Comparison of ENCODE assay signal across 9 cellular contexts in the genomic region with DNA sequence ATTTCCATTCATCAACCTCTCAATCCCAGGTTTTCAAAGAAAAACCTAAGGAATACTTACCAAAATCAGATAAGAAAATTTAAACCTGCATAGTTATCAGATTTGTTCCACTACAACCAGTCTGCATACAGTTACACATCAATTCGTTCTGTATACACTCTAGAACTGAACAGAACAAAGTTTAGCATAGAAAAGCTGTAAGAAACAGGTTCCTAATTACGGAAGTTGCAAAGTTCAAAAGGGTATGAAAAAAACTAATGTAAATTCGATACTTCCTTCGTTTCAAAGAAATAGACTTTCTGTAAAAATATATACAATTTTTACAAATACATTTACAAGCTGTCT.
A peak's percentile ranks its signal among the peaks of the same experiment; 100 is the strongest.
DNase-seq lines count a peak whose midpoint lies in the region; TF ChIP-seq lines count a peak whose summit lies in the region.
"Had no signal": no experiment of that assay in that cellular context is flagged by ENCODE, and none has a peak within 500 bp of the region (broad histone marks: within the 10 kb centered on the region; RNA-seq: fewer than 3 reads in every experiment).

No MANE protein-coding gene starts in this region.

- H3K36me3 Mint-ChIP-seq in nephron progenitor cell (ENCODE audit: low read depth) = peaks cover 64% of the 10 kb centered on the region

- H3K27ac ChIP-seq in BLaER1 = peak overlapping the region; percentile 99; the same call in 1 of the 2 replicates
- peak overlapping the region; percentile 98 for H3K27ac ChIP-seq in effector memory CD4-positive, alpha-beta T cell (ENCODE audit: insufficient read depth, low read length, poor library complexity, severe bottlenecking)

- H4K20me1 ChIP-seq in BLaER1 = peaks cover 80% of the 10 kb centered on the region

- no peaks in the 10 kb centered on the region for H3K9me3 Mint-ChIP-seq in nephron progenitor cell

- H3K4me3 Mint-ChIP-seq in nephron progenitor cell = peak overlapping the region; percentile 100

- peak overlapping the region; percentile 99 for H3K9ac ChIP-seq in BLaER1

- no peak for TF ChIP-seq CTCF in nephron progenitor cell (IDR thresholded peaks at IDR 0.05)

- peaks cover 65% of the 10 kb centered on the region for H3K36me3 ChIP-seq in BLaER1
- peaks cover 63% of the 10 kb centered on the region for H3K36me3 ChIP-seq in effector memory CD4-positive, alpha-beta T cell (ENCODE audit: control insufficient read depth, insufficient read depth, low read length)

- H3K4me1 ChIP-seq in BLaER1 = peaks cover 58% of the 10 kb centered on the region
- peaks cover 38% of the 10 kb centered on the region for H3K4me1 ChIP-seq in effector memory CD4-positive, alpha-beta T cell (ENCODE audit: control insufficient read depth, insufficient read depth, low read length, poor library complexity, severe bottlenecking)

- H3K4me3 ChIP-seq in BLaER1 = peak overlapping the region; percentile 100
- H3K4me3 ChIP-seq in effector memory CD4-positive, alpha-beta T cell (ENCODE audit: insufficient read depth, low read depth, low read length, poor library complexity, severe bottlenecking) = peak overlapping the region; percentile 95

- H3K4me1 Mint-ChIP-seq in nephron progenitor cell = peaks cover 53% of the 10 kb centered on the region

- peak; percentile 30 for DNase-seq in NAMALWA (ENCODE audit: low spot score)
- DNase-seq in effector memory CD4-positive, alpha-beta T cell = no peak
- no peak for DNase-seq in nephron progenitor cell
- DNase-seq in kidney tubule cell (ENCODE audit: low spot score) = no peak
- DNase-seq in Kasumi-1 (lab: John Stamatoyannopoulos, UW) = no peak
- DNase-seq in NCI-H526 treated with DMSO at 0.1 percent for 48 hours (lab: John Stamatoyannopoulos, UW) = no peak
- no peak for DNase-seq in HPDE6-E6E7 (ENCODE audit: extremely low spot score)
- DNase-seq: NCI-H2171 had no signal

- H3K27me3 ChIP-seq in BLaER1 = no peaks in the 10 kb centered on the region
- H3K27me3 ChIP-seq in effector memory CD4-positive, alpha-beta T cell (replicated peaks; ENCODE audit: control insufficient read depth, insufficient read depth, low read length, poor library complexity, severe bottlenecking) = no peaks in the 10 kb centered on the region

- H3K27ac Mint-ChIP-seq in nephron progenitor cell = peak overlapping the region; percentile 48

- peak overlapping the region; percentile 96 for H3K4me2 ChIP-seq in BLaER1

- H3K27me3 Mint-ChIP-seq in nephron progenitor cell (ENCODE audit: low read depth, poor library complexity) = no peaks in the 10 kb centered on the region

- no peaks in the 10 kb centered on the region for H3K9me3 ChIP-seq in BLaER1
- no peaks in the 10 kb centered on the region for H3K9me3 ChIP-seq in effector memory CD4-positive, alpha-beta T cell (ENCODE audit: control insufficient read depth, low read length)
